Comparison of ENCODE assay signal across 8 cellular contexts in the genomic region with DNA sequence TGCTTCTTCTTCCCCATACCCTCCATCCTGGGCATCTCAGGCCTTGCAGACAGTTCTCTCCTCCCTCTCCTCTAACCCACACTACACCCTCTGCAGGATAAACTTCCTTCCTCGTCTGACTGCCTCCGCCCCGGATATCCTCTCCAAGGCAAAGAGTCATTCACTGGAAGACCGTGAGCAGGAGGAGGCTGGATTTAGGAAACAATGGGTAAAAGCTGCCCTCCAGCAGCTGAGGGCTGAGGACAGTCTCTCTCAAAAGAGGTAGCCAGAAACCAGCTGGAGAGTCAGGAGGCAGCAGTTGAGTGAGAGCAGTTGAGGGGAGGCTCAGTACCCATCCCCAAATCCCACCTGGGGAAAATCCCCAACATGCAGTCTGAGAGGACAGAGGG.
DNase-seq lines count a peak whose midpoint lies in the region; ATAC-seq and TF ChIP-seq lines count a peak whose summit lies in the region.

No MANE protein-coding gene starts in this region.

- H3K27ac Mint-ChIP-seq in activated naive CD8-positive, alpha-beta T cell, result no peak overlapping the region

- peak overlapping the region; percentile 65; the same call in 1 of the 2 replicates for H3K27ac ChIP-seq in KMS-11
- H3K27ac ChIP-seq in iPS-20b (ENCODE audit: low read length), result no peak overlapping the region
- H3K27ac ChIP-seq in stomach smooth muscle (ENCODE audit: low read length), result peak overlapping the region; percentile 100

- H3K4me2 ChIP-seq in KMS-11, result peak overlapping the region; percentile 88

- H4K20me1 ChIP-seq in KMS-11 (ENCODE audit: insufficient read depth), result no peaks in the 10 kb centered on the region

- ATAC-seq in HG03460 (IDR thresholded peaks at IDR 0.05; ENCODE audit: unreplicated experiment) (no peak), GM18867 (IDR thresholded peaks at IDR 0.05; ENCODE audit: unreplicated experiment) (no peak)

- H3K4me3 ChIP-seq in KMS-11 (IDR thresholded peaks at IDR 0.05; ENCODE audit: insufficient read depth, low read depth, low read length) (no peak overlapping the region), iPS-20b (ENCODE audit: low read length) (peak overlapping the region; percentile 61; the same call in 1 of the 2 replicates), stomach smooth muscle (ENCODE audit: low read length in 2 of 2) (peak overlapping the region; percentile 82 to 95)

- no peak overlapping the region for H2AFZ ChIP-seq in KMS-11 (ENCODE audit: low read depth)

- peaks cover 49% of the 10 kb centered on the region for H3K4me1 Mint-ChIP-seq in activated naive CD8-positive, alpha-beta T cell (ENCODE audit: low read depth)

- no peaks in the 10 kb centered on the region for H3K27me3 Mint-ChIP-seq in activated naive CD8-positive, alpha-beta T cell

- H3K4me1 ChIP-seq in KMS-11 (ENCODE audit: low read depth, poor library complexity, severe bottlenecking) (peaks cover 45% of the 10 kb centered on the region), iPS-20b (ENCODE audit: insufficient read depth, low read length) (peaks cover 47% of the 10 kb centered on the region), stomach smooth muscle (ENCODE audit: control insufficient read depth, insufficient read depth, low read length) (peaks cover 62% of the 10 kb centered on the region)

- H3K27me3 ChIP-seq in KMS-11 (ENCODE audit: insufficient read depth, low read depth), result no peaks in the 10 kb centered on the region
- H3K27me3 ChIP-seq in iPS-20b (ENCODE audit: insufficient read depth, low read length), result peaks cover 34% of the 10 kb centered on the region
- no peaks in the 10 kb centered on the region for H3K27me3 ChIP-seq in stomach smooth muscle (ENCODE audit: control insufficient read depth in 1 of 2, insufficient read depth in 2 of 2, low read length in 2 of 2)

- H3K36me3 Mint-ChIP-seq in activated naive CD8-positive, alpha-beta T cell, result no peaks in the 10 kb centered on the region

- H3K9me3 Mint-ChIP-seq in activated naive CD8-positive, alpha-beta T cell (ENCODE audit: low read depth), result no peaks in the 10 kb centered on the region

- peak overlapping the region; percentile 93 for H3K4me3 Mint-ChIP-seq in activated naive CD8-positive, alpha-beta T cell

- H3K36me3 ChIP-seq in KMS-11 (ENCODE audit: insufficient read depth) (no peaks in the 10 kb centered on the region), iPS-20b (ENCODE audit: insufficient read depth, low read depth, low read length) (no peaks in the 10 kb centered on the region), stomach smooth muscle (ENCODE audit: control insufficient read depth in 2 of 2, insufficient read depth in 2 of 2, low read length in 2 of 2) (peaks cover 7 to 20% of the 10 kb centered on the region in 2 donors)

- no peaks in the 10 kb centered on the region for H3K9me3 ChIP-seq in iPS-20b (ENCODE audit: insufficient read depth, low read depth, low read length)
- H3K9me3 ChIP-seq in stomach smooth muscle (ENCODE audit: control insufficient read depth in 2 of 2, low read length in 2 of 2), result no peaks in the 10 kb centered on the region

- no peaks in the 10 kb centered on the region; the same call in 1 of the 2 replicates for H3K79me2 ChIP-seq in KMS-11 (ENCODE audit: insufficient read depth, low read depth)

- H3K9ac ChIP-seq in KMS-11, result peak overlapping the region; percentile 6; the same call in 1 of the 2 replicates
- peak overlapping the region; percentile 28; the same call in 1 of the 2 replicates for H3K9ac ChIP-seq in iPS-20b (ENCODE audit: low read depth, low read length)
- peak overlapping the region; percentile 98 to 100 for H3K9ac ChIP-seq in stomach smooth muscle (ENCODE audit: low read length in 2 of 2)

- TF ChIP-seq CTCF in KMS-11 (conservative IDR thresholded peaks at IDR 0.05; ENCODE audit: low read depth, low read length), result no peak; the same call in 1 of the 2 replicates

- peak; percentile 55 for DNase-seq in COR-L47 (lab: John Stamatoyannopoulos, UW)
- DNase-seq in NCI-H1694 treated with DMSO at 0.1 percent for 48 hours (lab: John Stamatoyannopoulos, UW), result no peak

Comparison
In these comparisons a context has a peak if more than half of its experiments do, and no peak if none do; other contexts are left out.
1. H3K9ac ChIP-seq: peak in every context shown above with its lines; median percentile 99 in stomach smooth muscle; 28 in iPS-20b; 6 in KMS-11.